In the genomic region with DNA sequence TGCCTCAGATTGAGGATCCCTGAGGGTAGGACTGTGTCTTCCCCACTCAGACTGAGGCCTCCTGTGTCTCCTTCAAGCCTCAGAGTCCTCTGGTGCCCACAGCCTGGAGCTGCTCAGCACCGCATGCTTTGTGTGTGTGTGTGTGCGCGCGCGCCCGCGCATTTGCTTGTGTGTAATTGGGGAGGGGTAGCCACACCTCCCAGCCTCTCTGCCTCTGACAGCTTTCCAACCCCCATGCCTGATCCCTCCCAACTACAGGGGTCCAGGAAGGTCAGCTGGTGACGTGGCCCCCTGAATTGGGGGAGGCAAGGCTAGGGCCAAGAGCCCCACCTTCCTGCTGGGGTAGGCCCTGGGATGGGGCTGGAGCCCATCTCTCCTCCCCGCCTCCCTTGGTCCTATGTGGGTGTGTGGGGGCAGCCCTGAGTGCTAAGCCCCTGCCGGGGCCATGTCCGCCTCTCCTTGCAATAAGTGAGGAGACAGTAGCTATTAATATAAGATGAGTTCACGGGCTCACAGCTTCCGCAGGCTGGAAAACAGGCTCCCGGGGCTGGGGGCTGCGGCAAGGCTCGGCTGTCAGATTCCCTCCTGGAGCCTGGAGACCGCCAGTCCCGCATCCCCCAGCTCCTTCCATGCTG, we compare ENCODE assay signal across 24 cellular contexts. TPM values are rescaled to one million over a fixed set of nuclear protein-coding genes. Genes with fewer than 3 reads are reported as not detected.
DNase-seq lines count a peak whose midpoint lies in the region; ATAC-seq, FAIRE-seq and TF ChIP-seq lines count a peak whose summit lies in the region.
"Had no signal": no experiment of that assay in that cellular context is flagged by ENCODE, and none has a peak within 500 bp of the region (broad histone marks: within the 10 kb centered on the region; RNA-seq: fewer than 3 reads in every experiment).

No MANE protein-coding gene starts in this region.

- DNase-seq in CD4-positive, alpha-beta memory T cell, result no peak
- DNase-seq in K562 (ENCODE audit: extremely low read depth in 1 of 4, low spot score in 3 of 4), result no peak
- DNase-seq in neural crest cell (ENCODE audit: low read depth, low spot score), result no peak
- DNase-seq in chondrocyte (ENCODE audit: low spot score), result no peak
- no peak for DNase-seq in HK-2 (ENCODE audit: unreplicated experiment)
- DNase-seq: activated CD4-positive, alpha-beta T cell treated with anti-CD3 and anti-CD28 coated beads, Interleukin-2, amount 50 U/mL, for 4 hours; activated T-cell treated with anti-CD3 and anti-CD28 coated beads, Interleukin-2, amount 50 U/mL, for 1 hour; DMS53; effector CD8-positive, alpha-beta T cell; NCI-H1105 treated with DMSO at 0.1 percent for 48 hours; NCI-H510A; spleen; stimulated activated naive CD4-positive, alpha-beta T cell; trophoblast cell had no signal

- ATAC-seq in K562 (no peak), HG02759 (IDR thresholded peaks at IDR 0.05; ENCODE audit: unreplicated experiment) (no peak)

- H3K4me3 Mint-ChIP-seq in CD4-positive, alpha-beta memory T cell, result no peak overlapping the region
- H3K4me3 Mint-ChIP-seq in neural crest cell (peak overlapping the region; percentile 36), chondrocyte (ENCODE audit: unreplicated experiment) (no peak overlapping the region)

- peaks cover 2 to 23% (median 17%) of the 10 kb centered on the region in 4 donors for H3K4me1 Mint-ChIP-seq in CD4-positive, alpha-beta memory T cell
- H3K4me1 Mint-ChIP-seq in neural crest cell (peaks cover 58% of the 10 kb centered on the region), chondrocyte (ENCODE audit: low read depth) (peaks cover 25% of the 10 kb centered on the region)

- no peaks in the 10 kb centered on the region for H3K27me3 Mint-ChIP-seq in CD4-positive, alpha-beta memory T cell
- H3K27me3 Mint-ChIP-seq in neural crest cell (ENCODE audit: low read depth), result peaks cover 2% of the 10 kb centered on the region
- no peaks in the 10 kb centered on the region for H3K27me3 Mint-ChIP-seq in chondrocyte (ENCODE audit: low read depth)

- FAIRE-seq in K562 (lab: Jason Lieb, UNC), result no peak
- FAIRE-seq: TTC549 had no signal

- WGBS in K562 (ENCODE audit: insufficient coverage, low coverage, missing lambda C conversion rate), result 68% methylated on average over 18 of the region's 18 CpGs

- no peak for TF ChIP-seq RAD21 in K562 (CRISPR knock-in tag; conservative IDR thresholded peaks at IDR 0.05 in 1 of 2, IDR thresholded peaks at IDR 0.05 in 1 of 2)

- no peak for TF ChIP-seq EP300 in K562 (IDR thresholded peaks at IDR 0.05; ENCODE audit: low read length)

- no TSS peak for BruUV-seq in K562 (replicated peaks; lab: Mats Ljungman, UMichigan)

- H3K36me3 ChIP-seq in CD4-positive, alpha-beta memory T cell (ENCODE audit: insufficient read depth, low read length), result no peaks in the 10 kb centered on the region
- H3K36me3 ChIP-seq in HEK293 (ENCODE audit: control insufficient read depth in 2 of 2, insufficient read depth in 1 of 2, low read length in 2 of 2) (peaks cover 0 to 5% of the 10 kb centered on the region in 2 experiments; a peak in 1 of 3 replicates), K562 (ENCODE audit: control insufficient read depth, insufficient read depth, low read length) (peaks cover 11% of the 10 kb centered on the region; the same call in 1 of the 3 replicates)
- H3K36me3 ChIP-seq: spleen had no signal

- H3K4me3 ChIP-seq in CD4-positive, alpha-beta memory T cell (ENCODE audit: low read length in 2 of 2), result no peak overlapping the region
- H3K4me3 ChIP-seq in HEK293 (ENCODE audit: low read depth, low read length) (no peak overlapping the region), K562 (no peak overlapping the region)
- H3K4me3 ChIP-seq: hepatocyte, SJSA1, spleen had no signal

- no peaks in the 10 kb centered on the region for H4K20me1 ChIP-seq in K562 (replicated peaks; ENCODE audit: control insufficient read depth, insufficient read depth, low read length)

- no peak overlapping the region for H3K27ac ChIP-seq in CD4-positive, alpha-beta memory T cell (ENCODE audit: low read depth, low read length)
- no peak overlapping the region for H3K27ac ChIP-seq in HEK293 (ENCODE audit: extremely low read depth, low read depth, low read length)
- H3K27ac ChIP-seq in K562 (ENCODE audit: extremely low read depth, low read depth, low read length), result no peak overlapping the region
- H3K27ac ChIP-seq: hepatocyte, HL-60, parathyroid adenoma, SJSA1, spleen had no signal

- H3K79me2 ChIP-seq in K562 (ENCODE audit: control insufficient read depth, insufficient read depth, low read length), result no peaks in the 10 kb centered on the region
- H3K79me2 ChIP-seq: hepatocyte, parathyroid adenoma had no signal

- H3K4me2 ChIP-seq in K562 (ENCODE audit: insufficient read depth, low read length), result no peak overlapping the region
- H3K4me2 ChIP-seq: hepatocyte had no signal

- intact Hi-C loops in CD4-positive, alpha-beta memory T cell (cut with micrococcal nuclease), result loop anchor here (5.0 kb wide), 1 partner anchor 202 kb away; no protein-coding TSS in a partner anchor
- intact Hi-C loops in K562 (cut with micrococcal nuclease), result loop anchor here (5.0 kb wide), 1 partner anchor 352 kb away; no protein-coding TSS in a partner anchor

- H3K36me3 Mint-ChIP-seq in CD4-positive, alpha-beta memory T cell, result peaks cover 0 to 2% of the 10 kb centered on the region in 2 donors
- no peaks in the 10 kb centered on the region for H3K36me3 Mint-ChIP-seq in neural crest cell (ENCODE audit: low read depth)
- H3K36me3 Mint-ChIP-seq in chondrocyte (ENCODE audit: low read depth), result no peaks in the 10 kb centered on the region

- TF ChIP-seq CTCF in HEK293 (tag by site-specific recombination; IDR thresholded peaks at IDR 0.05) (no peak), K562 (IDR thresholded peaks at IDR 0.05 in 2 of 3, conservative IDR thresholded peaks at IDR 0.05 in 1 of 3; ENCODE audit: insufficient read depth in 2 of 3, low read depth in 1 of 3, low read length in 3 of 3) (no peak), neural crest cell (conservative IDR thresholded peaks at IDR 0.05) (no peak), chondrocyte (IDR thresholded peaks at IDR 0.05) (no peak)

- H3K27ac Mint-ChIP-seq in CD4-positive, alpha-beta memory T cell, result peak overlapping the region in 5 of 7 donors; percentile 39 to 71 (median 42)
- H3K27ac Mint-ChIP-seq in neural crest cell (ENCODE audit: unreplicated experiment), result peak overlapping the region; percentile 28
- no peak overlapping the region for H3K27ac Mint-ChIP-seq in chondrocyte (ENCODE audit: unreplicated experiment)

- POLR2A ChIA-PET in CD4-positive, alpha-beta memory T cell (lab: Charles Lee; ENCODE audit: partially characterized antibody), result interaction anchor here (1.0 to 1.5 kb wide), 2 partner anchors 22 to 209 kb away, joined by 3 read pairs; no protein-coding TSS in a partner anchor
- POLR2A ChIA-PET in HEK293 (lab: Yijun Ruan, JAX) (interaction anchor here (0.6 to 0.8 kb wide), 2 partner anchors 21 to 101 kb away, joined by 3 to 8 read pairs; no protein-coding TSS in a partner anchor), K562 (lab: Yijun Ruan, JAX) (interaction anchor here (0.7 to 1.5 kb wide), 9 partner anchors 9 to 254 kb away, joined by 3 to 5 read pairs (median 3); no protein-coding TSS in a partner anchor)

- H3K9ac ChIP-seq in K562 (ENCODE audit: insufficient read depth in 1 of 2, low read depth in 2 of 2, low read length in 2 of 2), result peak overlapping the region in 1 of 2 experiments; percentile 32; a peak in 2 of 4 replicates
- H3K9ac ChIP-seq: parathyroid adenoma had no signal

- no peaks in the 10 kb centered on the region for H3K9me1 ChIP-seq in K562 (ENCODE audit: control insufficient read depth, insufficient read depth, low read length)

- H3K9me3 Mint-ChIP-seq in CD4-positive, alpha-beta memory T cell, result peaks cover 0 to 1% (median 0%) of the 10 kb centered on the region in 8 donors
- H3K9me3 Mint-ChIP-seq in neural crest cell, result no peaks in the 10 kb centered on the region
- H3K9me3 Mint-ChIP-seq in chondrocyte (ENCODE audit: low read depth), result no peaks in the 10 kb centered on the region

- CTCF ChIA-PET in CD4-positive, alpha-beta memory T cell (lab: Charles Lee; ENCODE audit: partially characterized antibody), result interaction anchor here (1.1 to 13.9 kb wide), 5 partner anchors 12 to 208 kb away, joined by 3 to 317 read pairs (median 4); a partner anchor contains a TSS
- CTCF ChIA-PET in HEK293 (lab: Yijun Ruan, JAX), result interaction anchor here (0.7 to 7.4 kb wide), 4 partner anchors 17 to 208 kb away, joined by 3 to 202 read pairs (median 6); no protein-coding TSS in a partner anchor
- CTCF ChIA-PET in K562 (lab: Yijun Ruan, JAX; ENCODE audit: low intra/inter-chr PET ratio), result interaction anchor here (0.8 kb wide), 1 partner anchor 207 kb away, joined by 3 read pairs; no protein-coding TSS in a partner anchor

- no peak for TF ChIP-seq POLR2A in K562 (conservative IDR thresholded peaks at IDR 0.05)

- no peaks in the 10 kb centered on the region for H3K9me3 ChIP-seq in CD4-positive, alpha-beta memory T cell (ENCODE audit: control insufficient read depth in 1 of 2, low read length in 2 of 2)
- H3K9me3 ChIP-seq in HEK293 (ENCODE audit: control insufficient read depth, insufficient read depth, low read depth, low read length), result no peaks in the 10 kb centered on the region
- H3K9me3 ChIP-seq in K562 (replicated peaks; ENCODE audit: control insufficient read depth, insufficient read depth, low read depth, low read length), result no peaks in the 10 kb centered on the region
- H3K9me3 ChIP-seq: SJSA1, spleen had no signal

- no peaks in the 10 kb centered on the region for H3K27me3 ChIP-seq in CD4-positive, alpha-beta memory T cell (ENCODE audit: insufficient read depth, low read length)
- no peaks in the 10 kb centered on the region for H3K27me3 ChIP-seq in K562 (ENCODE audit: control insufficient read depth in 2 of 2, insufficient read depth in 2 of 2, low read length in 2 of 2)
- H3K27me3 ChIP-seq: hepatocyte, SJSA1, spleen had no signal

- in situ Hi-C loops in K562 (cut with MboI), result loop anchor here (5.0 kb wide), 1 partner anchor 208 kb away; no protein-coding TSS in a partner anchor

- H3K4me1 ChIP-seq in CD4-positive, alpha-beta memory T cell (ENCODE audit: insufficient read depth, low read length), result peaks cover 11% of the 10 kb centered on the region
- H3K4me1 ChIP-seq in HEK293 (ENCODE audit: control insufficient read depth, insufficient read depth, low read length), result no peaks in the 10 kb centered on the region
- peaks cover 0 to 28% of the 10 kb centered on the region in 2 experiments; a peak in 3 of 5 replicates for H3K4me1 ChIP-seq in K562 (replicated peaks in 1 of 2; ENCODE audit: control insufficient read depth in 2 of 2, insufficient read depth in 2 of 2, low read length in 2 of 2)

- no peak overlapping the region for H2AFZ ChIP-seq in K562 (ENCODE audit: low read depth, low read length)
- H2AFZ ChIP-seq: hepatocyte, parathyroid adenoma had no signal

RNA-seq across cellular contexts. Expression of a gene that starts 6.9 kb away (rescaled TPM):
- not detected for total RNA-seq in CD4-positive, alpha-beta memory T cell
- not detected for polyA plus RNA-seq in CD4-positive, alpha-beta memory T cell
- total RNA-seq in K562 (2011; cell fraction: chromatin; rRNA removed; ENCODE audit: low replicate concordance), result 14.5 and 40.1 TPM in 2 replicates
- 36.8 and 39.4 TPM in 2 replicates for total RNA-seq in K562 (2011; cell fraction: nucleolus; rRNA removed)
- 27.8 and 27.9 TPM in 2 replicates for total RNA-seq in K562 (2011; cell fraction: nucleoplasm; rRNA removed)
- total RNA-seq in K562 (2014; rRNA removed) (3.7 and 6.2 TPM in 2 replicates), K562 (2014; rRNA removed; fragmentation: Illumina TruSeq; extraction: Trizol) (2.9 and 3.4 TPM in 2 replicates), K562 (2015; rRNA removed; fragmentation: Illumina TruSeq; extraction: Trizol) (3.5 and 3.7 TPM in 2 replicates), K562 (2021) (10.9 and 11.0 TPM in 2 replicates), neural crest cell (6.1 and 7.0 TPM in 2 replicates), chondrocyte (0.26 to 0.56 TPM (median 0.32 TPM) in 3 replicates)
- polyA plus RNA-seq in K562 (2011; rRNA removed) (8.2 and 19.3 TPM in 2 replicates), K562 (2014; fragmentation: Illumina TruSeq; extraction: Trizol) (10.1 and 11.6 TPM in 2 replicates), K562 (2014; fragmentation: Nextera tagmentation; extraction: Ambion mirVana) (under 1 TPM; 0.24 to 0.59 TPM), K562 (2014; rRNA removed) (11.5 and 14.9 TPM in 2 replicates)
- polyA plus RNA-seq in K562 (2011; cell fraction: cytosol; rRNA removed), result 26.0 and 34.4 TPM in 2 replicates
- 68.2 and 75.5 TPM in 2 replicates for polyA plus RNA-seq in K562 (2011; cell fraction: nucleus; rRNA removed)
- 10.0 and 10.7 TPM in 2 replicates for polyA plus RNA-seq in K562 (2012)
- 8.0 and 9.3 TPM in 2 replicates for polyA minus RNA-seq in K562 (2011; rRNA and poly(A)+ RNA removed)
- polyA minus RNA-seq in K562 (2011; cell fraction: cytosol; rRNA and poly(A)+ RNA removed), result 7.3 and 7.9 TPM in 2 replicates
- polyA minus RNA-seq in K562 (2011; cell fraction: nucleus; rRNA and poly(A)+ RNA removed), result 11.1 and 11.6 TPM in 2 replicates

RNA-seq across cellular contexts. Expression of a gene that starts 16.2 kb away (rescaled TPM):
- total RNA-seq in CD4-positive, alpha-beta memory T cell, result not detected
- under 1 TPM in 1 of 2 donors, not detected in 1; 0.22 TPM for polyA plus RNA-seq in CD4-positive, alpha-beta memory T cell
- total RNA-seq in K562 (2011; cell fraction: chromatin; rRNA removed; ENCODE audit: low replicate concordance), result 2.6 and 7.4 TPM in 2 replicates
- total RNA-seq in K562 (2011; cell fraction: nucleolus; rRNA removed), result 5.0 and 5.4 TPM in 2 replicates
- 5.1 and 5.8 TPM in 2 replicates for total RNA-seq in K562 (2011; cell fraction: nucleoplasm; rRNA removed)
- total RNA-seq in K562 (2014; rRNA removed) (0.29 and 0.45 TPM in 2 replicates), K562 (2014; rRNA removed; fragmentation: Illumina TruSeq; extraction: Trizol) (0.18 TPM in 1 of 2 replicates, not detected in the other), K562 (2015; rRNA removed; fragmentation: Illumina TruSeq; extraction: Trizol) (0.14 and 0.19 TPM in 2 replicates), K562 (2021) (0.49 and 0.72 TPM in 2 replicates), neural crest cell (not detected in 2 replicates), chondrocyte (not detected in 3 replicates)
- polyA plus RNA-seq in K562 (2011; rRNA removed) (0.92 and 2.8 TPM in 2 replicates), K562 (2014; fragmentation: Illumina TruSeq; extraction: Trizol) (0.31 and 0.65 TPM in 2 replicates), K562 (2014; fragmentation: Nextera tagmentation; extraction: Ambion mirVana) (under 1 TPM in 1 of 2 experiments, not detected in 1; 0.08 TPM), K562 (2014; rRNA removed) (0.63 and 0.91 TPM in 2 replicates)
- 0.92 and 1.2 TPM in 2 replicates for polyA plus RNA-seq in K562 (2011; cell fraction: cytosol; rRNA removed)
- 15.3 and 19.6 TPM in 2 replicates for polyA plus RNA-seq in K562 (2011; cell fraction: nucleus; rRNA removed)
- 1.2 and 1.7 TPM in 2 replicates for polyA plus RNA-seq in K562 (2012)
- polyA minus RNA-seq in K562 (2011; rRNA and poly(A)+ RNA removed), result 0.28 and 0.57 TPM in 2 replicates
- not detected in 2 replicates for polyA minus RNA-seq in K562 (2011; cell fraction: cytosol; rRNA and poly(A)+ RNA removed)
- 1.1 and 2.4 TPM in 2 replicates for polyA minus RNA-seq in K562 (2011; cell fraction: nucleus; rRNA and poly(A)+ RNA removed)
- total RNA-seq: cardiac septum, hepatocyte, mononuclear cell, SJSA1, spleen had no signal
- polyA plus RNA-seq: BJ had no signal

RNA-seq across cellular contexts. Expression of a gene that starts 24.7 kb away (rescaled TPM):
- total RNA-seq in CD4-positive, alpha-beta memory T cell, result not detected
- polyA plus RNA-seq in CD4-positive, alpha-beta memory T cell, result not detected
- total RNA-seq in K562 (2011; cell fraction: chromatin; rRNA removed; ENCODE audit: low replicate concordance), result not detected in 2 replicates
- not detected in 2 replicates for total RNA-seq in K562 (2011; cell fraction: nucleolus; rRNA removed)
- total RNA-seq in K562 (2011; cell fraction: nucleoplasm; rRNA removed), result not detected in 2 replicates
- total RNA-seq in K562 (2014; rRNA removed) (not detected in 2 replicates), K562 (2014; rRNA removed; fragmentation: Illumina TruSeq; extraction: Trizol) (not detected in 2 replicates), K562 (2015; rRNA removed; fragmentation: Illumina TruSeq; extraction: Trizol) (not detected in 2 replicates), K562 (2021) (0.31 and 0.49 TPM in 2 replicates), neural crest cell (not detected in 2 replicates), chondrocyte (not detected in 3 replicates)
- polyA plus RNA-seq in K562 (2011; rRNA removed) (0.15 TPM in 1 of 2 replicates, not detected in the other), K562 (2014; fragmentation: Illumina TruSeq; extraction: Trizol) (not detected in 2 replicates), K562 (2014; fragmentation: Nextera tagmentation; extraction: Ambion mirVana) (not detected), K562 (2014; rRNA removed) (not detected in 2 replicates)
- 0.06 TPM in 1 of 2 replicates, not detected in the other for polyA plus RNA-seq in K562 (2011; cell fraction: cytosol; rRNA removed)
- polyA plus RNA-seq in K562 (2011; cell fraction: nucleus; rRNA removed), result 0.35 TPM in 1 of 2 replicates, not detected in the other
- polyA plus RNA-seq in K562 (2012), result 0.21 TPM in 1 of 2 replicates, not detected in the other
- not detected in 2 replicates for polyA minus RNA-seq in K562 (2011; rRNA and poly(A)+ RNA removed)
- polyA minus RNA-seq in K562 (2011; cell fraction: cytosol; rRNA and poly(A)+ RNA removed), result not detected in 2 replicates
- not detected in 2 replicates for polyA minus RNA-seq in K562 (2011; cell fraction: nucleus; rRNA and poly(A)+ RNA removed)
- total RNA-seq: hepatocyte, mononuclear cell, SJSA1 had no signal
- polyA plus RNA-seq: BJ, hepatocyte had no signal

RNA-seq across cellular contexts. Expression of a gene that starts 32.6 kb away (rescaled TPM):
- total RNA-seq in CD4-positive, alpha-beta memory T cell, result 10 to 100 TPM in 1 of 2 experiments, 1 to 10 TPM in 1; 8.8 to 11.7 TPM
- 1 to 10 TPM; 4.5 to 8.1 TPM for polyA plus RNA-seq in CD4-positive, alpha-beta memory T cell
- total RNA-seq in K562 (2011; cell fraction: chromatin; rRNA removed; ENCODE audit: low replicate concordance), result 22.7 and 88.4 TPM in 2 replicates
- 52.5 and 55.4 TPM in 2 replicates for total RNA-seq in K562 (2011; cell fraction: nucleolus; rRNA removed)
- total RNA-seq in K562 (2011; cell fraction: nucleoplasm; rRNA removed), result 27.7 and 28.5 TPM in 2 replicates
- total RNA-seq in K562 (2014; rRNA removed), result 10.1 and 14.7 TPM in 2 replicates
- 5.0 and 6.2 TPM in 2 replicates for total RNA-seq in K562 (2014; rRNA removed; fragmentation: Illumina TruSeq; extraction: Trizol)
- 7.6 and 9.5 TPM in 2 replicates for total RNA-seq in K562 (2015; rRNA removed; fragmentation: Illumina TruSeq; extraction: Trizol)
- 18.1 and 21.9 TPM in 2 replicates for total RNA-seq in K562 (2021)
- 4.7 and 13.2 TPM in 2 replicates for polyA plus RNA-seq in K562 (2011; rRNA removed)
- 5.5 and 6.6 TPM in 2 replicates for polyA plus RNA-seq in K562 (2011; cell fraction: cytosol; rRNA removed)
- polyA plus RNA-seq in K562 (2011; cell fraction: nucleus; rRNA removed), result 101 and 102 TPM in 2 replicates
- polyA plus RNA-seq in K562 (2012), result 17.8 and 18.2 TPM in 2 replicates
- 7.0 and 9.0 TPM in 2 replicates for polyA plus RNA-seq in K562 (2014; fragmentation: Illumina TruSeq; extraction: Trizol)
- polyA plus RNA-seq in K562 (2014; fragmentation: Nextera tagmentation; extraction: Ambion mirVana), result 1 to 10 TPM in 1 of 2 experiments, under 1 TPM in 1; 0.99 to 1.5 TPM
- polyA plus RNA-seq in K562 (2014; rRNA removed), result 8.2 and 12.9 TPM in 2 replicates
- polyA minus RNA-seq in K562 (2011; rRNA and poly(A)+ RNA removed), result 3.1 and 4.9 TPM in 2 replicates
- polyA minus RNA-seq in K562 (2011; cell fraction: cytosol; rRNA and poly(A)+ RNA removed), result 4.8 and 5.1 TPM in 2 replicates
- polyA minus RNA-seq in K562 (2011; cell fraction: nucleus; rRNA and poly(A)+ RNA removed), result 15.2 and 17.2 TPM in 2 replicates
- total RNA-seq in neural crest cell, result 12.9 and 13.6 TPM in 2 replicates
- 42.0 to 54.0 TPM (median 50.3 TPM) in 3 replicates for total RNA-seq in chondrocyte

RNA-seq across cellular contexts. Expression of a gene that starts 57.5 kb away (rescaled TPM):
- total RNA-seq in CD4-positive, alpha-beta memory T cell, result 100 to 1,000 TPM; 146 to 158 TPM
- 100 to 1,000 TPM in 1 of 2 donors, 10 to 100 TPM in 1; 99.7 to 141 TPM for polyA plus RNA-seq in CD4-positive, alpha-beta memory T cell
- total RNA-seq in K562 (2011; cell fraction: chromatin; rRNA removed; ENCODE audit: low replicate concordance), result 18.4 and 69.1 TPM in 2 replicates
- 29.5 and 45.5 TPM in 2 replicates for total RNA-seq in K562 (2011; cell fraction: nucleolus; rRNA removed)
- 21.0 and 26.5 TPM in 2 replicates for total RNA-seq in K562 (2011; cell fraction: nucleoplasm; rRNA removed)
- total RNA-seq in K562 (2014; rRNA removed), result 3.9 and 4.7 TPM in 2 replicates
- total RNA-seq in K562 (2014; rRNA removed; fragmentation: Illumina TruSeq; extraction: Trizol), result 0.55 and 0.57 TPM in 2 replicates
- total RNA-seq in K562 (2015; rRNA removed; fragmentation: Illumina TruSeq; extraction: Trizol), result 1.7 and 2.2 TPM in 2 replicates
- total RNA-seq in K562 (2021), result 6.0 and 9.3 TPM in 2 replicates
- 3.8 and 12.3 TPM in 2 replicates for polyA plus RNA-seq in K562 (2011; rRNA removed)
- polyA plus RNA-seq in K562 (2011; cell fraction: cytosol; rRNA removed), result 8.4 and 14.7 TPM in 2 replicates
- polyA plus RNA-seq in K562 (2011; cell fraction: nucleus; rRNA removed), result 114 and 120 TPM in 2 replicates
- polyA plus RNA-seq in K562 (2012), result 7.0 and 32.0 TPM in 2 replicates
- 0.91 and 1.9 TPM in 2 replicates for polyA plus RNA-seq in K562 (2014; fragmentation: Illumina TruSeq; extraction: Trizol)
- polyA plus RNA-seq in K562 (2014; fragmentation: Nextera tagmentation; extraction: Ambion mirVana), result under 1 TPM; 0.04 to 0.27 TPM
- polyA plus RNA-seq in K562 (2014; rRNA removed), result 5.9 and 8.6 TPM in 2 replicates
- 3.0 and 6.4 TPM in 2 replicates for polyA minus RNA-seq in K562 (2011; rRNA and poly(A)+ RNA removed)
- 4.6 and 14.3 TPM in 2 replicates for polyA minus RNA-seq in K562 (2011; cell fraction: cytosol; rRNA and poly(A)+ RNA removed)
- 14.7 and 18.1 TPM in 2 replicates for polyA minus RNA-seq in K562 (2011; cell fraction: nucleus; rRNA and poly(A)+ RNA removed)
- total RNA-seq in neural crest cell, result 0.72 and 1.4 TPM in 2 replicates
- 0.82 to 1.2 TPM (median 0.85 TPM) in 3 replicates for total RNA-seq in chondrocyte
